ENCODE assay signal across 8 cellular contexts in the genomic region with DNA sequence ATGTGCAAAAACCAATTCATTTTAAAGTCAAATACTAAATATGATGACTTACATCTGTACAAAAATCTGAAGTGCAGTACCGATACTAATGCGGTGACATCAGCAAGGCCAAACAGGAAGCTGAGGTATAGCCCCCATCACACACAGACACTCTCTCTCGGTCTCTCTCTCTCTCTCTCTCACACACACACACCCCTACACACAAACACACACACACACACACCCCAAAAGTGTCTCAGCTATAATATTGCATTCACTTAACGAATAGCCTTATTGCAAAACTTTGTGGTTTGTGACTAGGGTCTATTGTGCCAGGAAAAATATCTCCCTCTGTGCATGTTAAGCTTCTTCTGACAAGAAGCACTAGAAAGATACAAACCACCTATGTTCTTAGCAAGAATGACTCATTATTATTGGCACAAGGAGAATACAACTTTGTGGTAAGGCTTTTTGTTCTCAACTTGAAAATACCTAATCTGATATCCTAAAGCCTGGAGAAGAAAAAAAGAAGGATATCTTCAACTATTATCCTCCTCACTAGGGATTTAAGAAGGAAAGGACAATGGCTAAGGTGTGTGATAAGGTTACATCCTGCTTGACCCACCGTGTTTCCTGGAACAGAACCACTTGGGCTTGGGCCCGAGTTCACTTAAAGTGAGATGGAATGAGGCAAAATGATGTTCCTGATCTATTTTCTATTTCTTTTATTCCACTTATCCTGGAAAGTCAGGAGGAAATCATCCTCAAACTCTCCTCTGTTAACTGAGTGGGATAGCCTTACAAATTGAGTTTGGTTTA.
A peak's percentile ranks its signal among the peaks of the same experiment; 100 is the strongest.
DNase-seq lines count a peak whose midpoint lies in the region; ATAC-seq and TF ChIP-seq lines count a peak whose summit lies in the region.

No MANE protein-coding gene starts in this region.

- H3K27me3 Mint-ChIP-seq in activated T-helper 17 cell treated with anti-CD3 and anti-CD28 coated beads, Interleukin-2, amount 50 U/mL, for 72 hours: no peaks in the 10 kb centered on the region
- peaks cover 3% of the 10 kb centered on the region for H3K27me3 Mint-ChIP-seq in stimulated activated naive CD8-positive, alpha-beta T cell treated with anti-CD3 and anti-CD28 coated beads, Interleukin-15, amount 100 ng/mL, for 72 hours

- ATAC-seq in GM21737 (IDR thresholded peaks at IDR 0.05; ENCODE audit: unreplicated experiment): peak; percentile 97
- peak; percentile 81 for ATAC-seq in activated T-helper 17 cell treated with anti-CD3 and anti-CD28 coated beads, Interleukin-2, amount 50 U/mL, for 72 hours (replicated peaks)
- peak; percentile 53 to 72 for ATAC-seq in right cardiac atrium
- peak; percentile 96 for ATAC-seq in stimulated activated naive CD8-positive, alpha-beta T cell treated with anti-CD3 and anti-CD28 coated beads, Interleukin-15, amount 100 ng/mL, for 72 hours

- DNase-seq in GM03348 (ENCODE audit: low spot score): peak; percentile 70
- peak; percentile 57 for DNase-seq in MM.1S
- DNase-seq in right cardiac atrium: no peak
- DNase-seq in stimulated activated naive CD8-positive, alpha-beta T cell treated with anti-CD3 and anti-CD28 coated beads, Interleukin-15, amount 100 ng/mL, for 72 hours: peak; percentile 66 to 80
- DNase-seq in UCSD-AML1 (lab: John Stamatoyannopoulos, UW; ENCODE audit: unreplicated experiment): no peak
- no peak for DNase-seq in NCI-H1105 treated with DMSO at 0.1 percent for 48 hours (lab: John Stamatoyannopoulos, UW)

- no peak for TF ChIP-seq CTCF in MM.1S (IDR thresholded peaks at IDR 0.05; ENCODE audit: low read length)

- intact Hi-C loops in right cardiac atrium (cut with DNase I): no loop called here

- H3K27ac ChIP-seq in MM.1S (ENCODE audit: low read length) (peak overlapping the region; percentile 27; the same call in 1 of the 2 replicates), right cardiac atrium (ENCODE audit: low read length) (peak overlapping the region; percentile 37)

- no peaks in the 10 kb centered on the region for H3K9me2 ChIP-seq in MM.1S (replicated peaks; ENCODE audit: insufficient read depth, low read length)

- no peak overlapping the region for H3K9ac ChIP-seq in MM.1S (ENCODE audit: low read length)

- no peaks in the 10 kb centered on the region for H3K27me3 ChIP-seq in MM.1S (replicated peaks; ENCODE audit: insufficient read depth, low read length)
- H3K27me3 ChIP-seq in right cardiac atrium (ENCODE audit: control insufficient read depth, insufficient read depth): no peaks in the 10 kb centered on the region

- no peak overlapping the region for H3K4me3 ChIP-seq in MM.1S (ENCODE audit: low read length)
- H3K4me3 ChIP-seq in right cardiac atrium (ENCODE audit: low read length): no peak overlapping the region

- WGBS in right cardiac atrium: 59% methylated on average over 6 of the region's 6 CpGs

- H3K9me3 Mint-ChIP-seq in activated T-helper 17 cell treated with anti-CD3 and anti-CD28 coated beads, Interleukin-2, amount 50 U/mL, for 72 hours: peaks cover 3% of the 10 kb centered on the region
- H3K9me3 Mint-ChIP-seq in stimulated activated naive CD8-positive, alpha-beta T cell treated with anti-CD3 and anti-CD28 coated beads, Interleukin-15, amount 100 ng/mL, for 72 hours: peaks cover 0 to 5% of the 10 kb centered on the region in 2 donors

- H3K79me2 ChIP-seq in MM.1S (ENCODE audit: low read length): no peaks in the 10 kb centered on the region

- H4K20me1 ChIP-seq in MM.1S (ENCODE audit: insufficient read depth, low read length): no peaks in the 10 kb centered on the region

- no peaks in the 10 kb centered on the region for H3F3A ChIP-seq in MM.1S (ENCODE audit: insufficient read depth, low read length)

- H3K4me2 ChIP-seq in MM.1S (ENCODE audit: low read depth, low read length): peak overlapping the region; percentile 21

- H3K27ac Mint-ChIP-seq in activated T-helper 17 cell treated with anti-CD3 and anti-CD28 coated beads, Interleukin-2, amount 50 U/mL, for 72 hours: peak overlapping the region; percentile 90
- H3K27ac Mint-ChIP-seq in stimulated activated naive CD8-positive, alpha-beta T cell treated with anti-CD3 and anti-CD28 coated beads, Interleukin-15, amount 100 ng/mL, for 72 hours: peak overlapping the region; percentile 94

- H3K4me1 Mint-ChIP-seq in activated T-helper 17 cell treated with anti-CD3 and anti-CD28 coated beads, Interleukin-2, amount 50 U/mL, for 72 hours: peaks cover 44% of the 10 kb centered on the region
- peaks cover 43% of the 10 kb centered on the region for H3K4me1 Mint-ChIP-seq in stimulated activated naive CD8-positive, alpha-beta T cell treated with anti-CD3 and anti-CD28 coated beads, Interleukin-15, amount 100 ng/mL, for 72 hours

- no peak overlapping the region for H2AFZ ChIP-seq in MM.1S (ENCODE audit: low read length)

- H3K4me3 Mint-ChIP-seq in activated T-helper 17 cell treated with anti-CD3 and anti-CD28 coated beads, Interleukin-2, amount 50 U/mL, for 72 hours: peak overlapping the region; percentile 58
- peak overlapping the region; percentile 27 to 58 for H3K4me3 Mint-ChIP-seq in stimulated activated naive CD8-positive, alpha-beta T cell treated with anti-CD3 and anti-CD28 coated beads, Interleukin-15, amount 100 ng/mL, for 72 hours

- H3K36me3 ChIP-seq in MM.1S (replicated peaks; ENCODE audit: insufficient read depth, low read length): no peaks in the 10 kb centered on the region

- H3K4me1 ChIP-seq in MM.1S (ENCODE audit: low read length): peaks cover 27% of the 10 kb centered on the region
- H3K4me1 ChIP-seq in right cardiac atrium (ENCODE audit: control insufficient read depth, insufficient read depth, low read length): peaks cover 6% of the 10 kb centered on the region

- H3K36me3 Mint-ChIP-seq in activated T-helper 17 cell treated with anti-CD3 and anti-CD28 coated beads, Interleukin-2, amount 50 U/mL, for 72 hours (ENCODE audit: low read depth): peaks cover 59% of the 10 kb centered on the region

- H3K9me3 ChIP-seq in MM.1S (replicated peaks; ENCODE audit: insufficient read depth, low read length): no peaks in the 10 kb centered on the region
- no peaks in the 10 kb centered on the region for H3K9me3 ChIP-seq in right cardiac atrium (ENCODE audit: control insufficient read depth, low read length)

Comparison
In these comparisons a context has a peak if more than half of its experiments do, and no peak if none do; other contexts are left out.
1. DNase-seq: peak in GM03348 (single experiment), MM.1S (single experiment) and stimulated activated naive CD8-positive, alpha-beta T cell treated with anti-CD3 and anti-CD28 coated beads, Interleukin-15, amount 100 ng/mL, for 72 hours (2 of 2); none in right cardiac atrium (0 of 3), UCSD-AML1 (single experiment) and NCI-H1105 treated with DMSO at 0.1 percent for 48 hours (single experiment).
2. Peak in every context shown above with its lines, with median percentiles within 50 percentile points of each other: ATAC-seq.